ENCODE assay signal across 1 cellular context in the genomic region with DNA sequence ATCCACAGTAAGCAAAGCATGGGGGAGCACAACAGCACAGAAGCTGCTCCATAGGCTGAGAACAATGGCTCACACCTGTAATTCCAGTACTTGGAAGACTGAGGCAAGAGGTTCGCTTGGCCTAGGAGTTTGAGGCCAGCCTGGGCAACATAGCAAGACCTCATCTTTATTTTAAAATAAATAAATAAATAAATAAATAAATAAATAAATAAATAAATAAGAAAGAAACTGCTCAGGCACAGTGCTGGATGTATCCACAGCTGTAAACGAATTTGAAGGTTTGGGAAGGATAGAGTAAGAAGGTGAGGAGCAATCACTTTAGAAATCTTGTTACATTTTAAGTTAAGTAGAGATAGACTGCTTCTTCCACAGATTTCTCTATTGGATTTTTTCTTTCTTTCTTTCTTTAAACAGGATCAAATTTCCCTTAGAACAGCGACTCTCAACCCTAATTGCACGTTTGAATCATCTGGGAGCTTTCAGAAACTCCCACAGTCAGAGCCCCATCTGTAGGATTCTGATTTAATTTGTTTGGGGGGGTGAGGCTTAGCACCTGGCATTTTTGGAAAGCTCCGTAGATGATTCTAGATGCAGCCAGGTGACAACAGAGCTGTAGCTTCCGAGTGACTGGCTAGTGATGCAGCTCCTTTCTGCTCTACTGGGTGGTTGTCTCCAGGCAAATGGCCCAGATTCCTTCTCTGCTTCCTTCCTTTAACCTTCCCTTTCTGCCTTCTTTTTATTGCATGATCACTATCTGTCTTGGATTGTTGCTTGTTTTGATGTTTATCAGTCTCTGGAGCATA.
TF ChIP-seq lines count a peak whose summit lies in the region.

No MANE protein-coding gene starts in this region.

TF ChIP-seq in HEK293, 187 proteins besides CTCF, POLR2A, EP300 and RAD21 (continued from another document):
- TF ChIP-seq, protein P1, sequence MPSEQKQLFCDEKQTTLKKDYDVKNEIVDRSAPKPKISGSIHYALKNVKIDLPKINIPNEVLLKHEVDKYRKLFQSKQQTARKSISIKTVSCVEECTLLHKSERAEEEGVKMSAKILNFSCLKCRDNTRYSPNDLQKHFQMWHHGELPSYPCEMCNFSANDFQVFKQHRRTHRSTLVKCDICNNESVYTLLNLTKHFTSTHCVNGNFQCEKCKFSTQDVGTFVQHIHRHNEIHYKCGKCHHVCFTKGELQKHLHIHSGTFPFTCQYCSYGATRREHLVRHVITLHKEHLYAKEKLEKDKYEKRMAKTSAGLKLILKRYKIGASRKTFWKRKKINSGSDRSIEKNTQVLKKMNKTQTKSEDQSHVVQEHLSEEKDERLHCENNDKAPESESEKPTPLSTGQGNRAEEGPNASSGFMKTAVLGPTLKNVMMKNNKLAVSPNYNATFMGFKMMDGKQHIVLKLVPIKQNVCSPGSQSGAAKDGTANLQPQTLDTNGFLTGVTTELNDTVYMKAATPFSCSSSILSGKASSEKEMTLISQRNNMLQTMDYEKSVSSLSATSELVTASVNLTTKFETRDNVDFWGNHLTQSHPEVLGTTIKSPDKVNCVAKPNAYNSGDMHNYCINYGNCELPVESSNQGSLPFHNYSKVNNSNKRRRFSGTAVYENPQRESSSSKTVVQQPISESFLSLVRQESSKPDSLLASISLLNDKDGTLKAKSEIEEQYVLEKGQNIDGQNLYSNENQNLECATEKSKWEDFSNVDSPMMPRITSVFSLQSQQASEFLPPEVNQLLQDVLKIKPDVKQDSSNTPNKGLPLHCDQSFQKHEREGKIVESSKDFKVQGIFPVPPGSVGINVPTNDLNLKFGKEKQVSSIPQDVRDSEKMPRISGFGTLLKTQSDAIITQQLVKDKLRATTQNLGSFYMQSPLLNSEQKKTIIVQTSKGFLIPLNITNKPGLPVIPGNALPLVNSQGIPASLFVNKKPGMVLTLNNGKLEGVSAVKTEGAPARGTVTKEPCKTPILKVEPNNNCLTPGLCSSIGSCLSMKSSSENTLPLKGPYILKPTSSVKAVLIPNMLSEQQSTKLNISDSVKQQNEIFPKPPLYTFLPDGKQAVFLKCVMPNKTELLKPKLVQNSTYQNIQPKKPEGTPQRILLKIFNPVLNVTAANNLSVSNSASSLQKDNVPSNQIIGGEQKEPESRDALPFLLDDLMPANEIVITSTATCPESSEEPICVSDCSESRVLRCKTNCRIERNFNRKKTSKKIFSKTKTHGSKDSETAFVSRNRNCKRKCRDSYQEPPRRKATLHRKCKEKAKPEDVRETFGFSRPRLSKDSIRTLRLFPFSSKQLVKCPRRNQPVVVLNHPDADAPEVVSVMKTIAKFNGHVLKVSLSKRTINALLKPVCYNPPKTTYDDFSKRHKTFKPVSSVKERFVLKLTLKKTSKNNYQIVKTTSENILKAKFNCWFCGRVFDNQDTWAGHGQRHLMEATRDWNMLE (tag by site-specific recombination; conservative IDR thresholded peaks at IDR 0.05; ENCODE audit: low read depth): peak; percentile 73
- TF ChIP-seq, protein P2, sequence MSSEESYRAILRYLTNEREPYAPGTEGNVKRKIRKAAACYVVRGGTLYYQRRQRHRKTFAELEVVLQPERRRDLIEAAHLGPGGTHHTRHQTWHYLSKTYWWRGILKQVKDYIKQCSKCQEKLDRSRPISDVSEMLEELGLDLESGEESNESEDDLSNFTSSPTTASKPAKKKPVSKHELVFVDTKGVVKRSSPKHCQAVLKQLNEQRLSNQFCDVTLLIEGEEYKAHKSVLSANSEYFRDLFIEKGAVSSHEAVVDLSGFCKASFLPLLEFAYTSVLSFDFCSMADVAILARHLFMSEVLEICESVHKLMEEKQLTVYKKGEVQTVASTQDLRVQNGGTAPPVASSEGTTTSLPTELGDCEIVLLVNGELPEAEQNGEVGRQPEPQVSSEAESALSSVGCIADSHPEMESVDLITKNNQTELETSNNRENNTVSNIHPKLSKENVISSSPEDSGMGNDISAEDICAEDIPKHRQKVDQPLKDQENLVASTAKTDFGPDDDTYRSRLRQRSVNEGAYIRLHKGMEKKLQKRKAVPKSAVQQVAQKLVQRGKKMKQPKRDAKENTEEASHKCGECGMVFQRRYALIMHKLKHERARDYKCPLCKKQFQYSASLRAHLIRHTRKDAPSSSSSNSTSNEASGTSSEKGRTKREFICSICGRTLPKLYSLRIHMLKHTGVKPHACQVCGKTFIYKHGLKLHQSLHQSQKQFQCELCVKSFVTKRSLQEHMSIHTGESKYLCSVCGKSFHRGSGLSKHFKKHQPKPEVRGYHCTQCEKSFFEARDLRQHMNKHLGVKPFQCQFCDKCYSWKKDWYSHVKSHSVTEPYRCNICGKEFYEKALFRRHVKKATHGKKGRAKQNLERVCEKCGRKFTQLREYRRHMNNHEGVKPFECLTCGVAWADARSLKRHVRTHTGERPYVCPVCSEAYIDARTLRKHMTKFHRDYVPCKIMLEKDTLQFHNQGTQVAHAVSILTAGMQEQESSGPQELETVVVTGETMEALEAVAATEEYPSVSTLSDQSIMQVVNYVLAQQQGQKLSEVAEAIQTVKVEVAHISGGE (tag by site-specific recombination; conservative IDR thresholded peaks at IDR 0.05; ENCODE audit: low read depth): peak; percentile 46; the same call in 1 of the 2 replicates
- TF ChIP-seq ZNF555 (tag by site-specific recombination; conservative IDR thresholded peaks at IDR 0.05) (peak; percentile 58), ZNF394 (tag by site-specific recombination; IDR thresholded peaks at IDR 0.05; ENCODE audit: borderline replicate concordance) (peak; percentile 76; the same call in 1 of the 2 replicates), ZNF623 (tag by site-specific recombination; IDR thresholded peaks at IDR 0.05) (peak; percentile 38; the same call in 1 of the 2 replicates), ZBTB8A (tag by site-specific recombination; IDR thresholded peaks at IDR 0.05) (peak; percentile 42; the same call in 1 of the 2 replicates), ZSCAN30 (tag by site-specific recombination; IDR thresholded peaks at IDR 0.05) (no peak), ZNF140 (tag by site-specific recombination; IDR thresholded peaks at IDR 0.05) (peak; percentile 25; the same call in 1 of the 2 replicates)
TF ChIP-seq in HEK293: peak in this region for 11.
